ENCODE assay signal across 23 cellular contexts in the genomic region with DNA sequence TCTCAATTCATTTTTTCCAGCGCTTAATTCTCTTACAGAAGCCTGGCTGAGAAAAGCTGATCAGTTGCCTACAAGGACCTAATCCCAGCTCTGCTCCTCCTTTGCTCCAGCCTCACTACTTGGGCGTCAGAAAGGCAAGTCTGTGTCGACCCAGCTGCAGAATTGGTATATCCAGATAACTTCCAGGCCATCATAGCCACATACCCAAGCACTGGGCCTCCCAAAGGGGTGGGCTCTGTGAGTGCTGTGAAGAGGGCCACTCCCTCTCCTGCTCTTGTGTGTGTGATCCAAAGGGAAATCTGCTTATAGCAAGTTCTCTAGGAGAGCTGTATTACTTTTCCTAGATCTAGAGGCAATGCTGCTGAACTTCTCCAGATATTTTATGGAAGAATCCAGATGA. TPM values are rescaled to one million over a fixed set of nuclear protein-coding genes. Genes with fewer than 3 reads are reported as not detected.
"Had no signal": no experiment of that assay in that cellular context is flagged by ENCODE, and none has a peak within 500 bp of the region (broad histone marks: within the 10 kb centered on the region; RNA-seq: fewer than 3 reads in every experiment).

No MANE protein-coding gene starts in this region.

- H3K27ac ChIP-seq: colonic mucosa, dorsolateral prefrontal cortex, heart right ventricle, neutrophil, testis, upper lobe of left lung had no signal

- ATAC-seq: activated CD4-positive, CD25-positive, alpha-beta regulatory T cell treated with anti-CD3 and anti-CD28 coated beads, Interleukin-2, amount 50 U/mL, for 24 hours; activated naive CD8-positive, alpha-beta T cell treated with anti-CD3 and anti-CD28 coated beads, Interleukin-2, amount 50 U/mL, for 24 hours; heart right ventricle had no signal

- H3K36me3 ChIP-seq: colonic mucosa, heart right ventricle, neutrophil, upper lobe of left lung had no signal

- H3K4me3 ChIP-seq: colonic mucosa, dorsolateral prefrontal cortex, heart right ventricle, smooth muscle cell, testis, upper lobe of left lung had no signal

- DNase-seq: activated CD4-positive, alpha-beta T cell treated with anti-CD3 and anti-CD28 coated beads for 48 hours; activated CD4-positive, alpha-beta T cell treated with anti-CD3 and anti-CD28 coated beads, Interleukin-2, amount 50 U/mL, for 48 hours; activated CD8-positive, alpha-beta memory T cell treated with anti-CD3 and anti-CD28 coated beads, Interleukin-2, amount 50 U/mL, for 4 hours; activated gamma-delta T cell treated with Interleukin-2 at 50 U/mL for 16 hours; activated naive CD8-positive, alpha-beta T cell treated with anti-CD3 and anti-CD28 coated beads, Interleukin-2, amount 50 U/mL, for 24 hours; activated T-cell treated with anti-CD3 and anti-CD28 coated beads, Interleukin-2, amount 50 U/mL, for 1 hour; amygdala; colonic mucosa; dorsolateral prefrontal cortex; effector memory CD4-positive, alpha-beta T cell; heart right ventricle; naive B cell; nephron progenitor cell; stimulated activated CD4-positive, alpha-beta T cell treated with anti-CD3 and anti-CD28 coated beads, Interleukin-2, amount 100 ng/mL, for 24 hours; stimulated activated naive CD4-positive, alpha-beta T cell; testis; upper lobe of left lung had no signal

- H3K27me3 ChIP-seq: colonic mucosa, dorsolateral prefrontal cortex, heart right ventricle, testis, upper lobe of left lung had no signal

- H3K4me1 ChIP-seq: colonic mucosa, upper lobe of left lung had no signal

- H3K9me3 ChIP-seq: colonic mucosa, heart right ventricle, neutrophil, testis, upper lobe of left lung had no signal

- H3K4me2 ChIP-seq: smooth muscle cell had no signal

RNA-seq across cellular contexts. Expression of a gene that starts 18.1 kb away (rescaled TPM):
- total RNA-seq: activated CD8-positive, alpha-beta memory T cell treated with anti-CD3 and anti-CD28 coated beads for 36 hours; epithelial cell of proximal tubule; T-helper 1 cell treated with Interleukin-12 subunit alpha and Interleukin-12 subunit beta and Interleukin-4 antibody, amounts not matched to agents 30 ng/mL and 1 ng/mL, for 36 hours had no signal
